11 cellular contexts compared by ENCODE assay signal in genomic region chr18:43789234-43790000, GRCh38.
DNase-seq lines count a peak whose midpoint lies in the region; ATAC-seq lines count a peak whose summit lies in the region.
"Had no signal": no experiment of that assay in that cellular context is flagged by ENCODE, and none has a peak within 500 bp of the region (broad histone marks: within the 10 kb centered on the region; RNA-seq: fewer than 3 reads in every experiment).

No MANE protein-coding gene starts in this region.

- intact Hi-C loops in left ventricle myocardium superior (cut with micrococcal nuclease): no loop called here

- DNase-seq in NCI-H510A treated with DMSO at 0.1 percent for 48 hours (lab: John Stamatoyannopoulos, UW) (peak; percentile 26), NCI-H510A (lab: John Stamatoyannopoulos, UW) (no peak), adipocyte (ENCODE audit: low read depth) (peak; percentile 65), left ventricle myocardium superior (no peak), stromal cell of bone marrow (ENCODE audit: low read depth) (peak; percentile 39)
- DNase-seq in activated CD4-positive, alpha-beta T cell treated with anti-CD3 and anti-CD28 coated beads for 1 hour: no peak
- DNase-seq: CD4-positive, CD25-positive, alpha-beta regulatory T cell; naive thymus-derived CD4-positive, alpha-beta T cell had no signal

- no peaks in the 10 kb centered on the region for H3K27me3 ChIP-seq in adipocyte (replicated peaks; ENCODE audit: control insufficient read depth, insufficient read depth, low read length)

- no peaks in the 10 kb centered on the region for H3K36me3 ChIP-seq in adipocyte (ENCODE audit: control insufficient read depth, insufficient read depth, low read length, severe bottlenecking)

- H3K4me3 ChIP-seq in adipocyte (ENCODE audit: low read length): no peak overlapping the region

- peak; percentile 62 for ATAC-seq in left ventricle myocardium superior
- ATAC-seq in HG02571 (IDR thresholded peaks at IDR 0.05; ENCODE audit: unreplicated experiment): no peak
- ATAC-seq in GM18502 (IDR thresholded peaks at IDR 0.05; ENCODE audit: poor library complexity, unreplicated experiment): no peak
- ATAC-seq: esophagus mucosa; naive thymus-derived CD4-positive, alpha-beta T cell had no signal

- peaks cover 8% of the 10 kb centered on the region for H3K4me1 ChIP-seq in adipocyte (ENCODE audit: control insufficient read depth, insufficient read depth, low read length)

- peak overlapping the region; percentile 34 for H3K9ac ChIP-seq in adipocyte (ENCODE audit: low read length)

- peaks cover 7% of the 10 kb centered on the region for H3K9me3 ChIP-seq in adipocyte (ENCODE audit: control insufficient read depth, low read length)

Comparison
In these comparisons a context has a peak if more than half of its experiments do, and no peak if none do; other contexts are left out.
1. DNase-seq: peak in NCI-H510A treated with DMSO at 0.1 percent for 48 hours (single experiment), adipocyte (single experiment) and stromal cell of bone marrow (single experiment); none in NCI-H510A (single experiment), left ventricle myocardium superior (single experiment) and activated CD4-positive, alpha-beta T cell treated with anti-CD3 and anti-CD28 coated beads for 1 hour (single experiment).